10 cellular contexts compared by ENCODE assay signal in genomic region chr14:68940614-68941185, GRCh38. TPM values are rescaled to one million over a fixed set of nuclear protein-coding genes. Genes with fewer than 3 reads are reported as not detected.
A peak's percentile ranks its signal among the peaks of the same experiment; 100 is the strongest.
DNase-seq lines count a peak whose midpoint lies in the region; ATAC-seq and TF ChIP-seq lines count a peak whose summit lies in the region.
"Had no signal": no experiment of that assay in that cellular context is flagged by ENCODE, and none has a peak within 500 bp of the region (broad histone marks: within the 10 kb centered on the region; RNA-seq: fewer than 3 reads in every experiment).

No MANE protein-coding gene starts in this region.

- H3K79me2 ChIP-seq in HCT116 (ENCODE audit: insufficient read depth, low read length): peaks cover 98% of the 10 kb centered on the region
- no peaks in the 10 kb centered on the region for H3K79me2 ChIP-seq in Karpas-422 (ENCODE audit: low read length)

- H3K4me1 ChIP-seq in HCT116 (ENCODE audit: control insufficient read depth in 1 of 2, insufficient read depth in 2 of 2, low read length in 2 of 2): peaks cover 48 to 68% of the 10 kb centered on the region in 2 experiments
- H3K4me1 ChIP-seq in ascending aorta: peaks cover 61 to 95% of the 10 kb centered on the region in 2 donors
- peaks cover 0 to 71% (median 33%) of the 10 kb centered on the region in 4 donors for H3K4me1 ChIP-seq in right lobe of liver
- H3K4me1 ChIP-seq in subcutaneous abdominal adipose tissue (ENCODE audit: control insufficient read depth in 5 of 5, insufficient read depth in 5 of 5, low read length in 5 of 5): peaks cover 3 to 93% (median 82%) of the 10 kb centered on the region in 5 donors
- no peaks in the 10 kb centered on the region for H3K4me1 ChIP-seq in Karpas-422 (ENCODE audit: low read length)

- CTCF ChIA-PET in HCT116 (lab: Charles Lee): interaction anchor here (2.1 kb wide), 1 partner anchor 29 kb away, joined by 5 read pairs; no protein-coding TSS in a partner anchor

- H3K27me3 ChIP-seq in HCT116 (ENCODE audit: insufficient read depth, low read length): no peaks in the 10 kb centered on the region
- H3K27me3 ChIP-seq in ascending aorta: no peaks in the 10 kb centered on the region
- no peaks in the 10 kb centered on the region for H3K27me3 ChIP-seq in right lobe of liver
- H3K27me3 ChIP-seq in subcutaneous abdominal adipose tissue (ENCODE audit: control insufficient read depth in 5 of 5, insufficient read depth in 4 of 5, low read length in 5 of 5): no peaks in the 10 kb centered on the region
- no peaks in the 10 kb centered on the region for H3K27me3 ChIP-seq in Karpas-422 (ENCODE audit: low read length)

- RAD21 ChIA-PET in HCT116 (lab: Charles Lee; ENCODE audit: low non-redundant PET in 1 of 2, low total read pairs in 2 of 2, uncharacterized antibody in 2 of 2, unreplicated experiment in 2 of 2): no interaction called here

- H3K36me3 ChIP-seq in HCT116 (ENCODE audit: control insufficient read depth in 1 of 2, insufficient read depth in 2 of 2, low read length in 2 of 2) (no peaks in the 10 kb centered on the region; a peak in 1 of 4 replicates), ascending aorta (peaks cover 0 to 6% of the 10 kb centered on the region in 2 donors), right lobe of liver (no peaks in the 10 kb centered on the region), subcutaneous abdominal adipose tissue (ENCODE audit: control insufficient read depth in 5 of 5, insufficient read depth in 5 of 5, low read length in 5 of 5) (no peaks in the 10 kb centered on the region), Karpas-422 (ENCODE audit: insufficient read depth, low read length) (no peaks in the 10 kb centered on the region)

- no peaks in the 10 kb centered on the region for H3K9me3 Mint-ChIP-seq in natural killer cell treated with Interleukin-12 subunit alpha and Interleukin-12 subunit beta and Interleukin-15 and Interleukin-18, amount 100 ng/mL, for 72 hours
- no peaks in the 10 kb centered on the region for H3K9me3 Mint-ChIP-seq in natural killer cell
- H3K9me3 Mint-ChIP-seq: activated T-cell treated with anti-CD3 and anti-CD28 coated beads, Interleukin-2, amount 50 U/mL, for 72 hours; stimulated activated naive B cell treated with anti-CD40 and anti-IgM and Interleukin-4, amounts not matched to agents 10 μg/mL and 1 μg/mL and 100 μg/mL, for 72 hours had no signal

- POLR2A ChIA-PET in HCT116 (lab: Charles Lee): interaction anchor here (0.6 to 1.3 kb wide), 2 partner anchors 8 to 125 kb away, joined by 3 to 6 read pairs; no protein-coding TSS in a partner anchor

- DNase-seq in HCT116 (ENCODE audit: low read depth, low spot score): no peak
- no peak for DNase-seq in ascending aorta (ENCODE audit: low spot score in 2 of 2)
- DNase-seq in right lobe of liver: no peak
- DNase-seq in natural killer cell treated with Interleukin-12 subunit alpha and Interleukin-12 subunit beta and Interleukin-15 and Interleukin-18, amount 100 ng/mL, for 72 hours (ENCODE audit: low spot score): no peak
- DNase-seq in Karpas-422: no peak
- no peak for DNase-seq in natural killer cell
- DNase-seq: activated T-cell treated with anti-CD3 and anti-CD28 coated beads, Interleukin-2, amount 50 U/mL, for 72 hours; NCI-H2081 treated with DMSO at 0.1 percent for 48 hours; stimulated activated naive B cell treated with anti-CD40 and anti-IgM and Interleukin-4, amounts not matched to agents 10 μg/mL and 1 μg/mL and 100 μg/mL, for 72 hours had no signal

- H3K4me3 Mint-ChIP-seq in natural killer cell treated with Interleukin-12 subunit alpha and Interleukin-12 subunit beta and Interleukin-15 and Interleukin-18, amount 100 ng/mL, for 72 hours: no peak overlapping the region
- H3K4me3 Mint-ChIP-seq in natural killer cell: no peak overlapping the region
- H3K4me3 Mint-ChIP-seq: activated T-cell treated with anti-CD3 and anti-CD28 coated beads, Interleukin-2, amount 50 U/mL, for 72 hours; stimulated activated naive B cell treated with anti-CD40 and anti-IgM and Interleukin-4, amounts not matched to agents 10 μg/mL and 1 μg/mL and 100 μg/mL, for 72 hours had no signal

- H3K9ac ChIP-seq in HCT116 (ENCODE audit: low read length): no peak overlapping the region
- H3K9ac ChIP-seq in subcutaneous abdominal adipose tissue (ENCODE audit: low read length in 5 of 5): peak overlapping the region in 2 of 5 donors; percentile 20 to 26
- no peak overlapping the region for H3K9ac ChIP-seq in Karpas-422 (ENCODE audit: low read length)

- no peaks in the 10 kb centered on the region for H3K27me3 Mint-ChIP-seq in natural killer cell treated with Interleukin-12 subunit alpha and Interleukin-12 subunit beta and Interleukin-15 and Interleukin-18, amount 100 ng/mL, for 72 hours
- H3K27me3 Mint-ChIP-seq in natural killer cell (ENCODE audit: low read depth in 2 of 2): no peaks in the 10 kb centered on the region

- peaks cover 3 to 6% of the 10 kb centered on the region in 2 donors for H3K4me1 Mint-ChIP-seq in natural killer cell treated with Interleukin-12 subunit alpha and Interleukin-12 subunit beta and Interleukin-15 and Interleukin-18, amount 100 ng/mL, for 72 hours (ENCODE audit: low read depth in 2 of 2)
- peaks cover 11 to 20% of the 10 kb centered on the region in 2 donors for H3K4me1 Mint-ChIP-seq in natural killer cell

- H3K9me2 ChIP-seq in HCT116 (ENCODE audit: insufficient read depth) (no peaks in the 10 kb centered on the region), Karpas-422 (replicated peaks; ENCODE audit: insufficient read depth, low read length) (no peaks in the 10 kb centered on the region)

- intact Hi-C loops in HCT116 (cut with micrococcal nuclease): no loop called here
- intact Hi-C loops in ascending aorta (cut with DNase I): loop anchor here (5.0 kb wide), 1 partner anchor 148 kb away; the partner anchor contains the start of gene ZFP36L1
- intact Hi-C loops in right lobe of liver (cut with DNase I): no loop called here
- intact Hi-C loops in natural killer cell (cut with micrococcal nuclease): no loop called here

- BruUV-seq in HCT116 (replicated peaks; lab: Mats Ljungman, UMichigan): no TSS peak

- no peak overlapping the region for H3K27ac Mint-ChIP-seq in natural killer cell treated with Interleukin-12 subunit alpha and Interleukin-12 subunit beta and Interleukin-15 and Interleukin-18, amount 100 ng/mL, for 72 hours
- H3K27ac Mint-ChIP-seq in natural killer cell: no peak overlapping the region
- H3K27ac Mint-ChIP-seq: activated T-cell treated with anti-CD3 and anti-CD28 coated beads, Interleukin-2, amount 50 U/mL, for 72 hours; stimulated activated naive B cell treated with anti-CD40 and anti-IgM and Interleukin-4, amounts not matched to agents 10 μg/mL and 1 μg/mL and 100 μg/mL, for 72 hours had no signal

- no peak overlapping the region for H3K27ac ChIP-seq in HCT116 (ENCODE audit: low read depth, low read length)
- peak overlapping the region; percentile 93 for H3K27ac ChIP-seq in ascending aorta
- H3K27ac ChIP-seq in right lobe of liver: peak overlapping the region; percentile 96 to 99 (median 98)
- H3K27ac ChIP-seq in subcutaneous abdominal adipose tissue (ENCODE audit: low read depth, low read length): peak overlapping the region; percentile 85
- no peak overlapping the region for H3K27ac ChIP-seq in Karpas-422 (ENCODE audit: low read length)

- 48% methylated on average over 2 of the region's 3 CpGs for WGBS in right lobe of liver (ENCODE audit: insufficient coverage, low coverage, low lambda C conversion rate, missing lambda C conversion rate)

- ATAC-seq in HCT116 (no peak), right lobe of liver (no peak), natural killer cell (no peak)
- ATAC-seq in natural killer cell treated with Interleukin-12 subunit alpha and Interleukin-12 subunit beta and Interleukin-15 and Interleukin-18, amount 100 ng/mL, for 72 hours: no peak
- ATAC-seq: stimulated activated naive B cell treated with anti-CD40 and anti-IgM and Interleukin-4, amounts not matched to agents 10 μg/mL and 1 μg/mL and 100 μg/mL, for 72 hours had no signal

- H3K4me3 ChIP-seq in HCT116 (replicated peaks in 1 of 2; ENCODE audit: low read depth in 1 of 2, low read length in 2 of 2) (no peak overlapping the region), ascending aorta (peak overlapping the region in 1 of 2 donors; percentile 7), right lobe of liver (no peak overlapping the region), subcutaneous abdominal adipose tissue (ENCODE audit: low read depth in 1 of 5, low read length in 5 of 5) (no peak overlapping the region), Karpas-422 (ENCODE audit: low read length) (no peak overlapping the region)

- H3K9me3 ChIP-seq in HCT116 (ENCODE audit: control insufficient read depth in 1 of 2, insufficient read depth in 1 of 2, low read depth in 1 of 2, low read length in 2 of 2) (no peaks in the 10 kb centered on the region), ascending aorta (no peaks in the 10 kb centered on the region), right lobe of liver (no peaks in the 10 kb centered on the region), subcutaneous abdominal adipose tissue (ENCODE audit: control insufficient read depth in 5 of 5, low read length in 5 of 5) (no peaks in the 10 kb centered on the region), Karpas-422 (ENCODE audit: low read length) (no peaks in the 10 kb centered on the region)

- H3K4me2 ChIP-seq in HCT116 (ENCODE audit: low read length) (peak overlapping the region; percentile 9; the same call in 1 of the 2 replicates), Karpas-422 (ENCODE audit: low read depth, low read length, poor library complexity, severe bottlenecking) (no peak overlapping the region)

- no peak for TF ChIP-seq RAD21 in HCT116 (IDR thresholded peaks at IDR 0.05; ENCODE audit: low read depth)

- H3K36me3 Mint-ChIP-seq in natural killer cell treated with Interleukin-12 subunit alpha and Interleukin-12 subunit beta and Interleukin-15 and Interleukin-18, amount 100 ng/mL, for 72 hours: no peaks in the 10 kb centered on the region
- no peaks in the 10 kb centered on the region for H3K36me3 Mint-ChIP-seq in natural killer cell
- H3K36me3 Mint-ChIP-seq: stimulated activated naive B cell treated with anti-CD40 and anti-IgM and Interleukin-4, amounts not matched to agents 10 μg/mL and 1 μg/mL and 100 μg/mL, for 72 hours had no signal

- H4K20me1 ChIP-seq in HCT116 (ENCODE audit: insufficient read depth): peaks cover 8% of the 10 kb centered on the region; the same call in 1 of the 2 replicates
- no peaks in the 10 kb centered on the region for H4K20me1 ChIP-seq in Karpas-422 (ENCODE audit: insufficient read depth, low read depth, low read length)

- H2AFZ ChIP-seq in HCT116 (ENCODE audit: low read depth, low read length, poor library complexity, severe bottlenecking) (no peak overlapping the region), Karpas-422 (ENCODE audit: low read length) (no peak overlapping the region)

- TF ChIP-seq POLR2A in HCT116 (IDR thresholded peaks at IDR 0.05; ENCODE audit: borderline replicate concordance, extremely low read depth, insufficient read depth, insufficient read length): no peak
- no peak for TF ChIP-seq POLR2A in right lobe of liver (IDR thresholded peaks at IDR 0.05)

- TF ChIP-seq CTCF in HCT116 (IDR thresholded peaks at IDR 0.05 in 2 of 3, conservative IDR thresholded peaks at IDR 0.05 in 1 of 3; ENCODE audit: borderline replicate concordance in 1 of 3, insufficient read depth in 1 of 3, low read depth in 2 of 3, low read length in 2 of 3): no peak
- TF ChIP-seq CTCF in ascending aorta (IDR thresholded peaks at IDR 0.05): no peak
- no peak for TF ChIP-seq CTCF in right lobe of liver (IDR thresholded peaks at IDR 0.05)
- TF ChIP-seq CTCF in natural killer cell (IDR thresholded peaks at IDR 0.05): no peak

RNA-seq across cellular contexts. Expression of gene ACTN1, which starts 38.4 kb away (rescaled TPM):
- 123 TPM for total RNA-seq in HCT116 (2021; ENCODE audit: unreplicated experiment)
- polyA plus RNA-seq in HCT116 (2012): 134 and 167 TPM in 2 replicates
- total RNA-seq in ascending aorta: 814 TPM
- total RNA-seq in right lobe of liver: 100 to 1,000 TPM in 3 of 6 experiments, 10 to 100 TPM in 3; 53.1 to 145 (median 100) TPM
- 100 to 1,000 TPM in 1 of 2 donors, 10 to 100 TPM in 1; 40.1 to 124 TPM for total RNA-seq in natural killer cell treated with Interleukin-12 subunit alpha and Interleukin-12 subunit beta and Interleukin-15 and Interleukin-18, amount 100 ng/mL, for 72 hours
- 1.1 TPM in 1 of 2 replicates, not detected in the other for total RNA-seq in Karpas-422 (2014; rRNA removed; shearing (Covaris generic); ENCODE audit: low replicate concordance)
- 10 to 100 TPM; 14.9 to 39.5 (median 19.6) TPM for total RNA-seq in natural killer cell

Comparison
In these comparisons a context has a peak if more than half of its experiments do, and no peak if none do; other contexts are left out.
1. H3K27ac ChIP-seq: peak in ascending aorta (2 of 2), right lobe of liver (3 of 3) and subcutaneous abdominal adipose tissue (single experiment); none in HCT116 (single experiment) and Karpas-422 (single experiment).